Comparison of ENCODE assay signal across 8 cellular contexts in genomic region chr2:68466361-68466777, GRCh38. TPM values are rescaled to one million over a fixed set of nuclear protein-coding genes. Genes with fewer than 3 reads are reported as not detected.
DNase-seq lines count a peak whose midpoint lies in the region; ATAC-seq and TF ChIP-seq lines count a peak whose summit lies in the region.

No MANE protein-coding gene starts in this region.

- H3K9me3 ChIP-seq in HUES48 (ENCODE audit: control insufficient read depth, insufficient read depth, low read length) = no peaks in the 10 kb centered on the region
- no peaks in the 10 kb centered on the region for H3K9me3 ChIP-seq in colonic mucosa

- ATAC-seq in stimulated activated naive B cell treated with anti-CD40 and anti-IgM and Interleukin-4, amounts not matched to agents 10 μg/mL and 1 μg/mL and 100 μg/mL, for 72 hours (replicated peaks) = peak; percentile 22 to 34

- DNase-seq in AG08395 (ENCODE audit: low spot score) (peak; percentile 31), colonic mucosa (no peak), mesothelial cell of epicardium (ENCODE audit: low spot score in 2 of 2, unreplicated experiment in 2 of 2) (no peak), HuH-7 (ENCODE audit: low spot score) (no peak), NCI-H1105 (lab: John Stamatoyannopoulos, UW) (no peak)
- DNase-seq in activated CD4-positive, CD25-positive, alpha-beta regulatory T cell treated with anti-CD3 and anti-CD28 coated beads, Interleukin-2, amount 50 U/mL, for 16 hours (ENCODE audit: low read depth, low spot score) = peak; percentile 32
- DNase-seq in stimulated activated naive B cell treated with anti-CD40 and anti-IgM and Interleukin-4, amounts not matched to agents 10 μg/mL and 1 μg/mL and 100 μg/mL, for 72 hours = peak; percentile 29

- H3K27ac ChIP-seq in HUES48 (ENCODE audit: low read depth, low read length) (peak overlapping the region; percentile 81), colonic mucosa (peak overlapping the region; percentile 82)

- intact Hi-C loops in colonic mucosa (cut with DNase I) = loop anchor here (10.0 kb wide), 1 partner anchor 448 kb away; no protein-coding TSS in a partner anchor

- peaks cover 8% of the 10 kb centered on the region; the same call in 1 of the 2 replicates for H3K4me1 ChIP-seq in HUES48 (ENCODE audit: control insufficient read depth, insufficient read depth, low read length)
- H3K4me1 ChIP-seq in colonic mucosa = peaks cover 5% of the 10 kb centered on the region

- no peaks in the 10 kb centered on the region for H3K36me3 Mint-ChIP-seq in mesothelial cell of epicardium
- peaks cover 0 to 2% of the 10 kb centered on the region in 2 donors for H3K36me3 Mint-ChIP-seq in stimulated activated naive B cell treated with anti-CD40 and anti-IgM and Interleukin-4, amounts not matched to agents 10 μg/mL and 1 μg/mL and 100 μg/mL, for 72 hours

- peak overlapping the region; percentile 98 for H3K4me3 Mint-ChIP-seq in mesothelial cell of epicardium
- H3K4me3 Mint-ChIP-seq in stimulated activated naive B cell treated with anti-CD40 and anti-IgM and Interleukin-4, amounts not matched to agents 10 μg/mL and 1 μg/mL and 100 μg/mL, for 72 hours = peak overlapping the region; percentile 97 to 98

- H3K4me1 Mint-ChIP-seq in mesothelial cell of epicardium = peaks cover 14% of the 10 kb centered on the region
- peaks cover 13 to 34% of the 10 kb centered on the region in 2 donors for H3K4me1 Mint-ChIP-seq in stimulated activated naive B cell treated with anti-CD40 and anti-IgM and Interleukin-4, amounts not matched to agents 10 μg/mL and 1 μg/mL and 100 μg/mL, for 72 hours

- H3K36me3 ChIP-seq in HUES48 (ENCODE audit: control insufficient read depth, insufficient read depth, low read length) = no peaks in the 10 kb centered on the region
- no peaks in the 10 kb centered on the region for H3K36me3 ChIP-seq in colonic mucosa

- no peaks in the 10 kb centered on the region for H3K9me3 Mint-ChIP-seq in mesothelial cell of epicardium
- H3K9me3 Mint-ChIP-seq in stimulated activated naive B cell treated with anti-CD40 and anti-IgM and Interleukin-4, amounts not matched to agents 10 μg/mL and 1 μg/mL and 100 μg/mL, for 72 hours = no peaks in the 10 kb centered on the region

- H3K4me3 ChIP-seq in HUES48 (ENCODE audit: low read depth, low read length) (peak overlapping the region; percentile 82), colonic mucosa (peak overlapping the region; percentile 80)

- no peak overlapping the region for H3K9ac ChIP-seq in HUES48 (ENCODE audit: low read depth, low read length)
- H3K9ac ChIP-seq in colonic mucosa (ENCODE audit: low read depth in 2 of 2, low read length in 2 of 2) = peak overlapping the region; percentile 86 to 94

- no peak for TF ChIP-seq CTCF in colonic mucosa (IDR thresholded peaks at IDR 0.05)
- TF ChIP-seq CTCF in mesothelial cell of epicardium (IDR thresholded peaks at IDR 0.05; ENCODE audit: unreplicated experiment) = no peak

- no peaks in the 10 kb centered on the region for H3K27me3 ChIP-seq in HUES48 (ENCODE audit: control insufficient read depth, insufficient read depth, low read length)
- no peaks in the 10 kb centered on the region for H3K27me3 ChIP-seq in colonic mucosa

- H3K27ac Mint-ChIP-seq in mesothelial cell of epicardium = peak overlapping the region; percentile 98
- peak overlapping the region; percentile 97 for H3K27ac Mint-ChIP-seq in stimulated activated naive B cell treated with anti-CD40 and anti-IgM and Interleukin-4, amounts not matched to agents 10 μg/mL and 1 μg/mL and 100 μg/mL, for 72 hours

- H3K27me3 Mint-ChIP-seq in mesothelial cell of epicardium (ENCODE audit: low read depth) = no peaks in the 10 kb centered on the region
- no peaks in the 10 kb centered on the region for H3K27me3 Mint-ChIP-seq in stimulated activated naive B cell treated with anti-CD40 and anti-IgM and Interleukin-4, amounts not matched to agents 10 μg/mL and 1 μg/mL and 100 μg/mL, for 72 hours

RNA-seq across cellular contexts. Expression of gene FBXO48, which starts 0.7 kb away (rescaled TPM):
- 1 to 10 TPM; 1.5 to 2.3 TPM for total RNA-seq in colonic mucosa
- 0.72 to 0.77 TPM (median 0.75 TPM) in 3 replicates for total RNA-seq in mesothelial cell of epicardium

RNA-seq across cellular contexts. Expression of gene APLF, which starts 1.0 kb away (rescaled TPM):
- total RNA-seq in colonic mucosa (1 to 10 TPM in 1 of 2 donors, under 1 TPM in 1; 0.96 to 2.6 TPM), mesothelial cell of epicardium (6.5 to 6.7 TPM (median 6.7 TPM) in 3 replicates)

Comparison
In these comparisons a context has a peak if more than half of its experiments do, and no peak if none do; other contexts are left out.
1. DNase-seq: peak in AG08395 (single experiment), activated CD4-positive, CD25-positive, alpha-beta regulatory T cell treated with anti-CD3 and anti-CD28 coated beads, Interleukin-2, amount 50 U/mL, for 16 hours (single experiment) and stimulated activated naive B cell treated with anti-CD40 and anti-IgM and Interleukin-4, amounts not matched to agents 10 μg/mL and 1 μg/mL and 100 μg/mL, for 72 hours (single experiment); none in colonic mucosa (single experiment), mesothelial cell of epicardium (0 of 2), HuH-7 (single experiment) and NCI-H1105 (single experiment).